Comparison of ENCODE assay signal across 9 cellular contexts in genomic region chr6:158357570-158358216, GRCh38. TPM values are rescaled to one million over a fixed set of nuclear protein-coding genes. Genes with fewer than 3 reads are reported as not detected.
DNase-seq lines count a peak whose midpoint lies in the region; ATAC-seq and TF ChIP-seq lines count a peak whose summit lies in the region.
"Had no signal": no experiment of that assay in that cellular context is flagged by ENCODE, and none has a peak within 500 bp of the region (broad histone marks: within the 10 kb centered on the region; RNA-seq: fewer than 3 reads in every experiment).

No MANE protein-coding gene starts in this region.

- POLR2A ChIA-PET in T-cell (lab: Charles Lee) = no interaction called here

- WGBS in stomach, 5 donors = 73 to 90% (median 84%) methylated on average over 7 of the region's 7 CpGs

- no peak overlapping the region for H3K27ac ChIP-seq in stomach

- intact Hi-C loops in activated naive CD4-positive, alpha-beta T cell treated with anti-CD3 and anti-CD28 coated beads for 36 hours (cut with micrococcal nuclease) = no loop called here
- intact Hi-C loops in stomach (cut with DNase I; ENCODE audit: low total_unique reads) = no loop called here

- H3K4me1 Mint-ChIP-seq in activated naive CD4-positive, alpha-beta T cell treated with anti-CD3 and anti-CD28 coated beads for 36 hours (ENCODE audit: low read depth) = peaks cover 31% of the 10 kb centered on the region
- peaks cover 47 to 64% (median 53%) of the 10 kb centered on the region in 3 donors for H3K4me1 Mint-ChIP-seq in T-cell
- H3K4me1 Mint-ChIP-seq in stimulated activated effector memory CD8-positive, alpha-beta T cell treated with anti-CD3 and anti-CD28 coated beads, Interleukin-12 subunit alpha, Interleukin-12 subunit beta, amount 100 ng/mL, for 72 hours = peaks cover 53% of the 10 kb centered on the region

- no peak for TF ChIP-seq EP300 in stomach (IDR thresholded peaks at IDR 0.05)

- no peaks in the 10 kb centered on the region for H3K9me3 ChIP-seq in stomach

- peak; percentile 65 for ATAC-seq in HG02571 (IDR thresholded peaks at IDR 0.05; ENCODE audit: unreplicated experiment)
- no peak for ATAC-seq in T-cell (replicated peaks in 1 of 4)
- ATAC-seq in stimulated activated effector memory CD8-positive, alpha-beta T cell treated with anti-CD3 and anti-CD28 coated beads, Interleukin-12 subunit alpha, Interleukin-12 subunit beta, amount 100 ng/mL, for 72 hours = peak; percentile 99

- no peak overlapping the region for H3K4me3 Mint-ChIP-seq in activated naive CD4-positive, alpha-beta T cell treated with anti-CD3 and anti-CD28 coated beads for 36 hours
- H3K4me3 Mint-ChIP-seq in T-cell = peak overlapping the region in 1 of 3 donors; percentile 0
- peak overlapping the region; percentile 36 for H3K4me3 Mint-ChIP-seq in stimulated activated effector memory CD8-positive, alpha-beta T cell treated with anti-CD3 and anti-CD28 coated beads, Interleukin-12 subunit alpha, Interleukin-12 subunit beta, amount 100 ng/mL, for 72 hours

- no peaks in the 10 kb centered on the region for H3K36me3 ChIP-seq in stomach

- no peaks in the 10 kb centered on the region for H3K9me3 Mint-ChIP-seq in activated naive CD4-positive, alpha-beta T cell treated with anti-CD3 and anti-CD28 coated beads for 36 hours
- H3K9me3 Mint-ChIP-seq in T-cell = no peaks in the 10 kb centered on the region
- no peaks in the 10 kb centered on the region for H3K9me3 Mint-ChIP-seq in stimulated activated effector memory CD8-positive, alpha-beta T cell treated with anti-CD3 and anti-CD28 coated beads, Interleukin-12 subunit alpha, Interleukin-12 subunit beta, amount 100 ng/mL, for 72 hours

- TF ChIP-seq CTCF in stomach (IDR thresholded peaks at IDR 0.05) = no peak

- H3K27me3 Mint-ChIP-seq in activated naive CD4-positive, alpha-beta T cell treated with anti-CD3 and anti-CD28 coated beads for 36 hours (ENCODE audit: low read depth) = no peaks in the 10 kb centered on the region
- H3K27me3 Mint-ChIP-seq in T-cell = no peaks in the 10 kb centered on the region

- no peaks in the 10 kb centered on the region for H3K27me3 ChIP-seq in stomach

- no peak overlapping the region for H3K27ac Mint-ChIP-seq in activated naive CD4-positive, alpha-beta T cell treated with anti-CD3 and anti-CD28 coated beads for 36 hours
- H3K27ac Mint-ChIP-seq in T-cell = peak overlapping the region; percentile 53 to 62
- H3K27ac Mint-ChIP-seq in stimulated activated effector memory CD8-positive, alpha-beta T cell treated with anti-CD3 and anti-CD28 coated beads, Interleukin-12 subunit alpha, Interleukin-12 subunit beta, amount 100 ng/mL, for 72 hours = peak overlapping the region; percentile 26

- no peak overlapping the region for H3K4me3 ChIP-seq in stomach

- H3K4me1 ChIP-seq in stomach = peaks cover 6 to 31% (median 9%) of the 10 kb centered on the region in 4 donors

- CTCF ChIA-PET in activated naive CD4-positive, alpha-beta T cell treated with anti-CD3 and anti-CD28 coated beads for 36 hours (lab: Charles Lee) = no interaction called here
- CTCF ChIA-PET in T-cell (lab: Charles Lee) = interaction anchor here in 1 of 2 donors (0.6 kb wide), 1 partner anchor 14 kb away, joined by 4 read pairs; no protein-coding TSS in a partner anchor

- peak; percentile 26 for DNase-seq in activated naive CD4-positive, alpha-beta T cell treated with anti-CD3 and anti-CD28 coated beads for 36 hours
- DNase-seq in activated naive CD4-positive, alpha-beta T cell (lab: John Stamatoyannopoulos, UW) = no peak
- DNase-seq in T-cell = no peak
- no peak for DNase-seq in stimulated activated effector memory CD8-positive, alpha-beta T cell treated with anti-CD3 and anti-CD28 coated beads, Interleukin-12 subunit alpha, Interleukin-12 subunit beta, amount 100 ng/mL, for 72 hours (ENCODE audit: low spot score in 2 of 2)
- DNase-seq in NCI-H748 (lab: John Stamatoyannopoulos, UW; ENCODE audit: unreplicated experiment) = no peak
- no peak for DNase-seq in NCI-H2227 treated with DMSO at 0.1 percent for 48 hours (lab: John Stamatoyannopoulos, UW)
- DNase-seq in stomach = no peak
- DNase-seq: NCI-H526 treated with DMSO at 0.1 percent for 48 hours had no signal

- no peak for TF ChIP-seq POLR2A in stomach (IDR thresholded peaks at IDR 0.05)

- no peaks in the 10 kb centered on the region for H3K36me3 Mint-ChIP-seq in activated naive CD4-positive, alpha-beta T cell treated with anti-CD3 and anti-CD28 coated beads for 36 hours (ENCODE audit: low read depth)
- H3K36me3 Mint-ChIP-seq in T-cell = peaks cover 4% of the 10 kb centered on the region
- H3K36me3 Mint-ChIP-seq in stimulated activated effector memory CD8-positive, alpha-beta T cell treated with anti-CD3 and anti-CD28 coated beads, Interleukin-12 subunit alpha, Interleukin-12 subunit beta, amount 100 ng/mL, for 72 hours = no peaks in the 10 kb centered on the region

RNA-seq across cellular contexts. Expression of gene TULP4, which starts 45.4 kb away (rescaled TPM):
- 10 to 100 TPM; 17.4 to 17.6 TPM for total RNA-seq in activated naive CD4-positive, alpha-beta T cell treated with anti-CD3 and anti-CD28 coated beads for 36 hours
- total RNA-seq in T-cell = 10 to 100 TPM; 62.9 to 85.1 (median 76.1) TPM
- 100 to 1,000 TPM in 3 of 5 donors, 10 to 100 TPM in 2; 21.1 to 237 (median 116) TPM for total RNA-seq in stomach
- polyA plus RNA-seq in stomach = 1 to 10 TPM; 1.7 to 7.9 (median 2.1) TPM

Comparison
In these comparisons a context has a peak if more than half of its experiments do, and no peak if none do; other contexts are left out.
1. ATAC-seq: peak in HG02571 (single experiment) and stimulated activated effector memory CD8-positive, alpha-beta T cell treated with anti-CD3 and anti-CD28 coated beads, Interleukin-12 subunit alpha, Interleukin-12 subunit beta, amount 100 ng/mL, for 72 hours (single experiment); none in T-cell (0 of 4).